ENCODE assay signal across 8 cellular contexts in genomic region chr20:25281541-25281991, GRCh38. TPM values are rescaled to one million over a fixed set of nuclear protein-coding genes. Genes with fewer than 3 reads are reported as not detected.
DNase-seq lines count a peak whose midpoint lies in the region; ATAC-seq and TF ChIP-seq lines count a peak whose summit lies in the region.

No MANE protein-coding gene starts in this region.

- TF ChIP-seq POLR2A in stomach (IDR thresholded peaks at IDR 0.05) = no peak

- no peaks in the 10 kb centered on the region for H3K4me1 Mint-ChIP-seq in activated CD8-positive, alpha-beta memory T cell treated with anti-CD3 and anti-CD28 coated beads, Interleukin-2, amount 10 ng/mL, durations not matched to agents 7 days and 5 days
- H3K4me1 Mint-ChIP-seq in progenitor cell of endocrine pancreas (ENCODE audit: low read depth) = no peaks in the 10 kb centered on the region

- H3K27ac ChIP-seq in SU-DHL-6 (ENCODE audit: low read depth, low read length) = no peak overlapping the region
- no peak overlapping the region for H3K27ac ChIP-seq in stomach

- H3K4me1 ChIP-seq in stomach = peaks cover 0 to 10% (median 3%) of the 10 kb centered on the region in 4 donors

- no peaks in the 10 kb centered on the region for H3K9me3 Mint-ChIP-seq in activated CD8-positive, alpha-beta memory T cell treated with anti-CD3 and anti-CD28 coated beads, Interleukin-2, amount 10 ng/mL, durations not matched to agents 7 days and 5 days (ENCODE audit: low read depth)
- no peaks in the 10 kb centered on the region for H3K9me3 Mint-ChIP-seq in progenitor cell of endocrine pancreas (ENCODE audit: low read depth)

- no peaks in the 10 kb centered on the region for H3K9me2 ChIP-seq in SU-DHL-6 (replicated peaks; ENCODE audit: insufficient read depth, low read length)

- DNase-seq in activated CD8-positive, alpha-beta memory T cell treated with anti-CD3 and anti-CD28 coated beads, Interleukin-2, amount 50 U/mL, for 4 hours = peak; percentile 10
- no peak for DNase-seq in activated CD8-positive, alpha-beta memory T cell treated with anti-CD3 and anti-CD28 coated beads, Interleukin-2, amount 10 ng/mL, durations not matched to agents 7 days and 5 days
- DNase-seq in stomach = peak; percentile 38
- DNase-seq in progenitor cell of endocrine pancreas (ENCODE audit: low spot score, unreplicated experiment) = no peak
- no peak for DNase-seq in Kasumi-1 (lab: John Stamatoyannopoulos, UW)
- DNase-seq in stimulated activated naive CD4-positive, alpha-beta T cell treated with Interleukin-2 at 50 U/mL for 16 hours (lab: John Stamatoyannopoulos, UW) = no peak

- H2AFZ ChIP-seq in SU-DHL-6 (ENCODE audit: low read depth, low read length, severe bottlenecking) = no peak overlapping the region

- H3K79me2 ChIP-seq in SU-DHL-6 (ENCODE audit: insufficient read depth, low read length) = no peaks in the 10 kb centered on the region

- peaks cover 7% of the 10 kb centered on the region; the same call in 1 of the 2 replicates for H4K20me1 ChIP-seq in SU-DHL-6 (ENCODE audit: low read depth, low read length)

- H3K4me3 Mint-ChIP-seq in activated CD8-positive, alpha-beta memory T cell treated with anti-CD3 and anti-CD28 coated beads, Interleukin-2, amount 10 ng/mL, durations not matched to agents 7 days and 5 days = no peak overlapping the region
- no peak overlapping the region for H3K4me3 Mint-ChIP-seq in progenitor cell of endocrine pancreas (ENCODE audit: low read depth)

- TF ChIP-seq EP300 in stomach (IDR thresholded peaks at IDR 0.05) = no peak

- 89 to 93% (median 93%) methylated on average over 16 to 21 of the region's 21 CpGs; no CpG with 5 or more reads in 1 of the 5 donors for WGBS in stomach, 5 donors

- intact Hi-C loops in stomach (cut with DNase I; ENCODE audit: low total_unique reads) = no loop called here

- H3K9ac ChIP-seq in SU-DHL-6 (ENCODE audit: low read length) = no peak overlapping the region

- no peak overlapping the region for H3K27ac Mint-ChIP-seq in activated CD8-positive, alpha-beta memory T cell treated with anti-CD3 and anti-CD28 coated beads, Interleukin-2, amount 10 ng/mL, durations not matched to agents 7 days and 5 days
- H3K27ac Mint-ChIP-seq in progenitor cell of endocrine pancreas = no peak overlapping the region

- H3K36me3 Mint-ChIP-seq in activated CD8-positive, alpha-beta memory T cell treated with anti-CD3 and anti-CD28 coated beads, Interleukin-2, amount 10 ng/mL, durations not matched to agents 7 days and 5 days = peaks cover 6% of the 10 kb centered on the region
- peaks cover 18% of the 10 kb centered on the region for H3K36me3 Mint-ChIP-seq in progenitor cell of endocrine pancreas (ENCODE audit: insufficient read depth)

- ATAC-seq in activated CD8-positive, alpha-beta memory T cell treated with anti-CD3 and anti-CD28 coated beads, Interleukin-2, amount 10 ng/mL, durations not matched to agents 7 days and 5 days = no peak
- peak; percentile 67 for ATAC-seq in HG03066 (IDR thresholded peaks at IDR 0.05; ENCODE audit: low read depth, unreplicated experiment)

- no peaks in the 10 kb centered on the region for H3F3A ChIP-seq in SU-DHL-6 (ENCODE audit: insufficient read depth)

- H3K27me3 ChIP-seq in SU-DHL-6 (ENCODE audit: low read length) = no peaks in the 10 kb centered on the region
- no peaks in the 10 kb centered on the region for H3K27me3 ChIP-seq in stomach

- CTCF ChIA-PET in activated CD8-positive, alpha-beta memory T cell treated with anti-CD3 and anti-CD28 coated beads, Interleukin-2, amount 10 ng/mL, durations not matched to agents 7 days and 5 days (lab: Charles Lee) = no interaction called here

- H3K36me3 ChIP-seq in SU-DHL-6 (ENCODE audit: low read length) (no peaks in the 10 kb centered on the region), stomach (peaks cover 81 to 100% (median 100%) of the 10 kb centered on the region in 4 donors)

- H3K4me3 ChIP-seq in SU-DHL-6 (ENCODE audit: insufficient read depth, low read length, poor library complexity, severe bottlenecking) = no peak overlapping the region
- H3K4me3 ChIP-seq in stomach = no peak overlapping the region

- peak overlapping the region; percentile 32 for H3K4me2 ChIP-seq in SU-DHL-6 (ENCODE audit: low read depth, low read length, poor library complexity, severe bottlenecking)

- H3K27me3 Mint-ChIP-seq in activated CD8-positive, alpha-beta memory T cell treated with anti-CD3 and anti-CD28 coated beads, Interleukin-2, amount 10 ng/mL, durations not matched to agents 7 days and 5 days = no peaks in the 10 kb centered on the region
- no peaks in the 10 kb centered on the region for H3K27me3 Mint-ChIP-seq in progenitor cell of endocrine pancreas

- no peaks in the 10 kb centered on the region for H3K9me3 ChIP-seq in SU-DHL-6 (ENCODE audit: insufficient read depth, low read length)
- no peaks in the 10 kb centered on the region for H3K9me3 ChIP-seq in stomach

- TF ChIP-seq CTCF in SU-DHL-6 (IDR thresholded peaks at IDR 0.05; ENCODE audit: insufficient read depth, low read length, poor library complexity, severe bottlenecking) (no peak), stomach (IDR thresholded peaks at IDR 0.05) (no peak), progenitor cell of endocrine pancreas (IDR thresholded peaks at IDR 0.05; ENCODE audit: unreplicated experiment) (no peak)

RNA-seq across cellular contexts. Expression of gene PYGB, which starts 33.7 kb away (rescaled TPM):
- total RNA-seq in activated CD8-positive, alpha-beta memory T cell treated with anti-CD3 and anti-CD28 coated beads, Interleukin-2, amount 10 ng/mL, durations not matched to agents 7 days and 5 days = 10 to 100 TPM; 28.4 to 36.8 TPM
- total RNA-seq in stomach (100 to 1,000 TPM in 2 of 5 donors, 10 to 100 TPM in 3; 34.4 to 116 (median 78.8) TPM), progenitor cell of endocrine pancreas (54.4 and 54.9 TPM in 2 replicates)
- polyA plus RNA-seq in stomach = 10 to 100 TPM; 23.1 to 34.0 (median 28.8) TPM

Comparison
In these comparisons a context has a peak if more than half of its experiments do, and no peak if none do; other contexts are left out.
1. DNase-seq: peak in activated CD8-positive, alpha-beta memory T cell treated with anti-CD3 and anti-CD28 coated beads, Interleukin-2, amount 50 U/mL, for 4 hours (single experiment) and stomach (single experiment); none in activated CD8-positive, alpha-beta memory T cell treated with anti-CD3 and anti-CD28 coated beads, Interleukin-2, amount 10 ng/mL, durations not matched to agents 7 days and 5 days (single experiment), progenitor cell of endocrine pancreas (single experiment), Kasumi-1 (0 of 2) and stimulated activated naive CD4-positive, alpha-beta T cell treated with Interleukin-2 at 50 U/mL for 16 hours (single experiment).